In genomic region chr16:2528161-2529060, GRCh38 we compare ENCODE assay signal across 3 cellular contexts.
TF ChIP-seq lines count a peak whose summit lies in the region.

No MANE protein-coding gene starts in this region.

TF ChIP-seq in SK-N-SH, 30 proteins besides CTCF, POLR2A, EP300 and RAD21:
- TF ChIP-seq GATA2 (CRISPR knock-in tag; IDR thresholded peaks at IDR 0.05) (no peak), IRF3 (IDR thresholded peaks at IDR 0.05; ENCODE audit: low read depth, low read length) (no peak), SIN3A (IDR thresholded peaks at IDR 0.05; ENCODE audit: borderline replicate concordance, low read depth, low read length) (no peak)

TF ChIP-seq in SK-N-SH treated with all-trans-retinoic acid at 6 μM for 48 hours, 23 proteins besides CTCF, POLR2A, EP300 and RAD21:
- no peak for TF ChIP-seq TSHZ2 (CRISPR knock-in tag; IDR thresholded peaks at IDR 0.05)
- TF ChIP-seq ZFP30 (CRISPR knock-in tag; IDR thresholded peaks at IDR 0.05): no peak
- no peak for TF ChIP-seq ZC3H10 (CRISPR knock-in tag; IDR thresholded peaks at IDR 0.05)
- no peak for TF ChIP-seq RARB (CRISPR knock-in tag; IDR thresholded peaks at IDR 0.05)
- TF ChIP-seq OSR1 (CRISPR knock-in tag; IDR thresholded peaks at IDR 0.05): no peak
- TF ChIP-seq ARNTL (CRISPR knock-in tag; IDR thresholded peaks at IDR 0.05; ENCODE audit: borderline replicate concordance, low read depth): no peak
- no peak for TF ChIP-seq CSRNP3 (CRISPR knock-in tag; IDR thresholded peaks at IDR 0.05)
- no peak for TF ChIP-seq POU6F1 (CRISPR knock-in tag; IDR thresholded peaks at IDR 0.05; ENCODE audit: borderline replicate concordance, low read depth)
- TF ChIP-seq ZFP3 (CRISPR knock-in tag; IDR thresholded peaks at IDR 0.05): no peak
- no peak for TF ChIP-seq TOX (CRISPR knock-in tag; IDR thresholded peaks at IDR 0.05; ENCODE audit: borderline replicate concordance)
- TF ChIP-seq PPARA (CRISPR knock-in tag; IDR thresholded peaks at IDR 0.05; ENCODE audit: borderline replicate concordance): no peak
- no peak for TF ChIP-seq ZNF565 (CRISPR knock-in tag; conservative IDR thresholded peaks at IDR 0.05; ENCODE audit: low read depth)
- no peak for TF ChIP-seq CREB5 (CRISPR knock-in tag; IDR thresholded peaks at IDR 0.05; ENCODE audit: low read depth)
- TF ChIP-seq PATZ1 (CRISPR knock-in tag; IDR thresholded peaks at IDR 0.05; ENCODE audit: borderline replicate concordance): no peak
- TF ChIP-seq ZNF8 (CRISPR knock-in tag; IDR thresholded peaks at IDR 0.05): no peak
- no peak for TF ChIP-seq ZNF70 (CRISPR knock-in tag; IDR thresholded peaks at IDR 0.05)

TF ChIP-seq in HepG2, 621 proteins besides CTCF, POLR2A, EP300 and RAD21:
- peak; percentile 78 for TF ChIP-seq AGO2 (optimal IDR thresholded peaks at IDR 0.05; ENCODE audit: low read depth, low read length)
- no peak for TF ChIP-seq ZFP41 (CRISPR knock-in tag; IDR thresholded peaks at IDR 0.05; ENCODE audit: borderline replicate concordance)
- TF ChIP-seq POLR2AphosphoS5 (IDR thresholded peaks at IDR 0.05; ENCODE audit: low read depth, low read length): no peak
- no peak for TF ChIP-seq TOPORS (CRISPR knock-in tag; IDR thresholded peaks at IDR 0.05)
- TF ChIP-seq HOXA9 (CRISPR knock-in tag; IDR thresholded peaks at IDR 0.05; ENCODE audit: borderline replicate concordance): no peak
- TF ChIP-seq FOXO4 (CRISPR knock-in tag; conservative IDR thresholded peaks at IDR 0.05): no peak
- TF ChIP-seq ZFP62 (CRISPR knock-in tag; IDR thresholded peaks at IDR 0.05): no peak
- no peak for TF ChIP-seq REXO4 (CRISPR knock-in tag; IDR thresholded peaks at IDR 0.05; ENCODE audit: borderline replicate concordance)
- TF ChIP-seq CHD2 (IDR thresholded peaks at IDR 0.05; ENCODE audit: low read depth, low read length): no peak
- peak; percentile 73 for TF ChIP-seq RBFOX2 (IDR thresholded peaks at IDR 0.05; ENCODE audit: low read depth, low read length)
- no peak for TF ChIP-seq FUBP1 (CRISPR knock-in tag; IDR thresholded peaks at IDR 0.05; ENCODE audit: borderline replicate concordance)
- no peak for TF ChIP-seq TFDP1 (CRISPR knock-in tag; IDR thresholded peaks at IDR 0.05; ENCODE audit: borderline replicate concordance)
- TF ChIP-seq ZNF280D (CRISPR knock-in tag; IDR thresholded peaks at IDR 0.05): no peak
